18 cellular contexts compared by ENCODE assay signal in genomic region chr2:75076088-75076487, GRCh38.
A peak's percentile ranks its signal among the peaks of the same experiment; 100 is the strongest.
DNase-seq lines count a peak whose midpoint lies in the region; ATAC-seq and TF ChIP-seq lines count a peak whose summit lies in the region.
"Had no signal": no experiment of that assay in that cellular context is flagged by ENCODE, and none has a peak within 500 bp of the region (broad histone marks: within the 10 kb centered on the region; RNA-seq: fewer than 3 reads in every experiment).

No MANE protein-coding gene starts in this region.

- H3K4me1 ChIP-seq in thyroid gland = no peaks in the 10 kb centered on the region
- H3K4me1 ChIP-seq: A549, breast epithelium, heart right ventricle, SJSA1 had no signal

- H3K9me3 ChIP-seq in thyroid gland = no peaks in the 10 kb centered on the region
- H3K9me3 ChIP-seq: A549, breast epithelium, heart right ventricle, SJSA1 had no signal

- TF ChIP-seq CTCF in thyroid gland (IDR thresholded peaks at IDR 0.05) = no peak

- H3K27me3 ChIP-seq in thyroid gland = no peaks in the 10 kb centered on the region
- H3K27me3 ChIP-seq: breast epithelium, heart right ventricle, SJSA1 had no signal

- intact Hi-C loops in thyroid gland (cut with DNase I) = no loop called here

- H3K4me3 ChIP-seq in thyroid gland (replicated peaks in 1 of 3) = no peak overlapping the region
- H3K4me3 ChIP-seq: A549, breast epithelium, heart right ventricle, SJSA1 had no signal

- no peaks in the 10 kb centered on the region for H3K36me3 ChIP-seq in thyroid gland
- H3K36me3 ChIP-seq: breast epithelium, heart right ventricle, SJSA1 had no signal

- no peak for TF ChIP-seq POLR2A in thyroid gland (IDR thresholded peaks at IDR 0.05)

- WGBS in thyroid gland, 2 donors = 86 to 95% methylated on average over 2 of the region's 2 CpGs

- DNase-seq in COR-L47 (lab: John Stamatoyannopoulos, UW) (peak; percentile 79), NCI-H1417 (lab: John Stamatoyannopoulos, UW) (peak; percentile 90 to 99 (median 95)), NCI-H2171 (lab: John Stamatoyannopoulos, UW) (peak; percentile 98), SHP77 (lab: John Stamatoyannopoulos, UW) (peak; percentile 96), thyroid gland (no peak), NOMO-1 (lab: John Stamatoyannopoulos, UW; ENCODE audit: unreplicated experiment in 2 of 2) (no peak)
- DNase-seq: activated CD4-positive, alpha-beta T cell treated with anti-CD3 and anti-CD28 coated beads, Interleukin-2, amount 50 U/mL, for 1 hour; activated naive CD8-positive, alpha-beta T cell treated with anti-CD3 and anti-CD28 coated beads, Interleukin-2, amount 10 ng/mL, durations not matched to agents 7 days and 5 days; activated T-cell treated with anti-CD3 and anti-CD28 coated beads, Interleukin-2, amount 50 U/mL, for 4 hours; HCEC 1CT; heart right ventricle; stimulated activated naive CD4-positive, alpha-beta T cell; T1000 had no signal

- ATAC-seq in HG03025 (IDR thresholded peaks at IDR 0.05; ENCODE audit: low FRiP score, unreplicated experiment) = no peak
- no peak for ATAC-seq in activated CD4-positive, CD25-positive, alpha-beta regulatory T cell treated with anti-CD3 and anti-CD28 coated beads, Interleukin-2, amount 50 U/mL, for 24 hours
- ATAC-seq: A549; activated T-cell treated with anti-CD3 and anti-CD28 coated beads, Interleukin-2, amount 50 U/mL, for 4 hours; heart right ventricle had no signal

- no peak overlapping the region for H3K27ac ChIP-seq in thyroid gland
- H3K27ac ChIP-seq: A549, breast epithelium, heart right ventricle, SJSA1 had no signal

Comparison
In these comparisons a context has a peak if more than half of its experiments do, and no peak if none do; other contexts are left out.
1. DNase-seq: peak in COR-L47 (single experiment), NCI-H1417 (3 of 3), NCI-H2171 (single experiment) and SHP77 (2 of 2); none in thyroid gland (0 of 2) and NOMO-1 (0 of 2).